Comparison of ENCODE assay signal across 9 cellular contexts in genomic region chr6:150632785-150633465, GRCh38. TPM values are rescaled to one million over a fixed set of nuclear protein-coding genes. Genes with fewer than 3 reads are reported as not detected.
A peak's percentile ranks its signal among the peaks of the same experiment; 100 is the strongest.
DNase-seq lines count a peak whose midpoint lies in the region; ATAC-seq and TF ChIP-seq lines count a peak whose summit lies in the region.
"Had no signal": no experiment of that assay in that cellular context is flagged by ENCODE, and none has a peak within 500 bp of the region (broad histone marks: within the 10 kb centered on the region; RNA-seq: fewer than 3 reads in every experiment).

No MANE protein-coding gene starts in this region.

- POLR2A ChIA-PET in activated naive CD8-positive, alpha-beta T cell treated with anti-CD3 and anti-CD28 coated beads, Interleukin-2, amount 10 ng/mL, durations not matched to agents 7 days and 5 days (lab: Charles Lee): no interaction called here

- H3K36me3 Mint-ChIP-seq in activated naive CD4-positive, alpha-beta T cell treated with anti-CD3 and anti-CD28 coated beads, Interleukin-2, amount 50 U/mL, for 24 hours: no peaks in the 10 kb centered on the region
- no peaks in the 10 kb centered on the region for H3K36me3 Mint-ChIP-seq in activated naive CD8-positive, alpha-beta T cell treated with anti-CD3 and anti-CD28 coated beads, Interleukin-2, amount 10 ng/mL, durations not matched to agents 7 days and 5 days
- peaks cover 5% of the 10 kb centered on the region for H3K36me3 Mint-ChIP-seq in type B pancreatic cell

- no peak for TF ChIP-seq CTCF in type B pancreatic cell (conservative IDR thresholded peaks at IDR 0.05)

- peaks cover 4% of the 10 kb centered on the region for H3K27me3 Mint-ChIP-seq in activated naive CD4-positive, alpha-beta T cell treated with anti-CD3 and anti-CD28 coated beads, Interleukin-2, amount 50 U/mL, for 24 hours
- peaks cover 6% of the 10 kb centered on the region for H3K27me3 Mint-ChIP-seq in activated naive CD8-positive, alpha-beta T cell treated with anti-CD3 and anti-CD28 coated beads, Interleukin-2, amount 10 ng/mL, durations not matched to agents 7 days and 5 days
- no peaks in the 10 kb centered on the region for H3K27me3 Mint-ChIP-seq in type B pancreatic cell

- peak overlapping the region; percentile 80 for H3K27ac Mint-ChIP-seq in activated naive CD4-positive, alpha-beta T cell treated with anti-CD3 and anti-CD28 coated beads, Interleukin-2, amount 50 U/mL, for 24 hours
- peak overlapping the region; percentile 5 for H3K27ac Mint-ChIP-seq in activated naive CD8-positive, alpha-beta T cell treated with anti-CD3 and anti-CD28 coated beads, Interleukin-2, amount 10 ng/mL, durations not matched to agents 7 days and 5 days
- H3K27ac Mint-ChIP-seq in type B pancreatic cell: peak overlapping the region; percentile 20

- ATAC-seq in HG02981 (IDR thresholded peaks at IDR 0.05; ENCODE audit: unreplicated experiment): peak; percentile 47
- ATAC-seq in activated naive CD8-positive, alpha-beta T cell treated with anti-CD3 and anti-CD28 coated beads, Interleukin-2, amount 10 ng/mL, durations not matched to agents 7 days and 5 days (ENCODE audit: low read depth): no peak

- H3K9me3 Mint-ChIP-seq in activated naive CD4-positive, alpha-beta T cell treated with anti-CD3 and anti-CD28 coated beads, Interleukin-2, amount 50 U/mL, for 24 hours: no peaks in the 10 kb centered on the region
- no peaks in the 10 kb centered on the region for H3K9me3 Mint-ChIP-seq in activated naive CD8-positive, alpha-beta T cell treated with anti-CD3 and anti-CD28 coated beads, Interleukin-2, amount 10 ng/mL, durations not matched to agents 7 days and 5 days
- H3K9me3 Mint-ChIP-seq in type B pancreatic cell: no peaks in the 10 kb centered on the region

- H3K4me1 Mint-ChIP-seq in activated naive CD4-positive, alpha-beta T cell treated with anti-CD3 and anti-CD28 coated beads, Interleukin-2, amount 50 U/mL, for 24 hours: peaks cover 23% of the 10 kb centered on the region
- peaks cover 12% of the 10 kb centered on the region for H3K4me1 Mint-ChIP-seq in activated naive CD8-positive, alpha-beta T cell treated with anti-CD3 and anti-CD28 coated beads, Interleukin-2, amount 10 ng/mL, durations not matched to agents 7 days and 5 days
- peaks cover 70% of the 10 kb centered on the region for H3K4me1 Mint-ChIP-seq in type B pancreatic cell (ENCODE audit: unreplicated experiment)

- H3K4me3 Mint-ChIP-seq in activated naive CD4-positive, alpha-beta T cell treated with anti-CD3 and anti-CD28 coated beads, Interleukin-2, amount 50 U/mL, for 24 hours: peak overlapping the region; percentile 69
- peak overlapping the region; percentile 29 for H3K4me3 Mint-ChIP-seq in activated naive CD8-positive, alpha-beta T cell treated with anti-CD3 and anti-CD28 coated beads, Interleukin-2, amount 10 ng/mL, durations not matched to agents 7 days and 5 days
- peak overlapping the region; percentile 8 for H3K4me3 Mint-ChIP-seq in type B pancreatic cell

- DNase-seq in activated naive CD4-positive, alpha-beta T cell treated with anti-CD3 and anti-CD28 coated beads, Interleukin-2, amount 50 U/mL, for 16 hours: no peak
- no peak for DNase-seq in activated naive CD8-positive, alpha-beta T cell treated with anti-CD3 and anti-CD28 coated beads, Interleukin-2, amount 10 ng/mL, durations not matched to agents 7 days and 5 days
- no peak for DNase-seq in type B pancreatic cell (ENCODE audit: extremely low spot score, unreplicated experiment)
- DNase-seq in NCI-H2196 treated with DMSO at 0.1 percent for 48 hours (lab: John Stamatoyannopoulos, UW; ENCODE audit: unreplicated experiment): no peak
- DNase-seq in NCI-H1092 (lab: John Stamatoyannopoulos, UW): no peak
- no peak for DNase-seq in T-helper 9 cell
- DNase-seq: C1 segment of cervical spinal cord had no signal

RNA-seq across cellular contexts. Expression of gene PLEKHG1, which starts 33.2 kb away (rescaled TPM):
- 1 to 10 TPM; 3.8 to 6.9 TPM for total RNA-seq in activated naive CD8-positive, alpha-beta T cell treated with anti-CD3 and anti-CD28 coated beads, Interleukin-2, amount 10 ng/mL, durations not matched to agents 7 days and 5 days
- total RNA-seq in type B pancreatic cell (ENCODE audit: low replicate concordance): 48.7 and 58.2 TPM in 2 replicates

Comparison
In these comparisons a context has a peak if more than half of its experiments do, and no peak if none do; other contexts are left out.
1. H3K27ac Mint-ChIP-seq: peak in every context shown above with its lines; median percentile 80 in activated naive CD4-positive, alpha-beta T cell treated with anti-CD3 and anti-CD28 coated beads, Interleukin-2, amount 50 U/mL, for 24 hours; 20 in type B pancreatic cell; 5 in activated naive CD8-positive, alpha-beta T cell treated with anti-CD3 and anti-CD28 coated beads, Interleukin-2, amount 10 ng/mL, durations not matched to agents 7 days and 5 days.
2. H3K4me3 Mint-ChIP-seq: peak in every context shown above with its lines; median percentile 69 in activated naive CD4-positive, alpha-beta T cell treated with anti-CD3 and anti-CD28 coated beads, Interleukin-2, amount 50 U/mL, for 24 hours; 29 in activated naive CD8-positive, alpha-beta T cell treated with anti-CD3 and anti-CD28 coated beads, Interleukin-2, amount 10 ng/mL, durations not matched to agents 7 days and 5 days; 8 in type B pancreatic cell.